Comparison of ENCODE assay signal across 19 cellular contexts in the genomic region with DNA sequence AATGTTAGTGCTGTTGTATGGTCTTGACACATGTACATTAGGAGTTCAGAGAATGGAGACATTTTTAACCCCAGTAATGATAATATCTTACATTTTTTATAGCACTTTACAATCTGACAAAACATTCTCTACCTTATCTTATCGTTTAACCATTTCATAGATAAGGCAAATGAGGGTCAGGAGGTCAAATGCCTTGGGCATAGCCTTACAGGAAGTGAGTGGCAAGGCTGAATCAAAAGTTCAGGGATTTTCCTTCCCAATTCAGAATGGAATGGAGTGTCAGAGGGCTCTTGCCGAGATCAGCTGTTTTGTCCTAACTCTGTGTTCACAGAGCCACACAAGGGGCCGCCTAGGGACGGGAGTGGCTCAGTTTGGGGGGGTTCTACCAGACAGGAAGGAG.
"Had no signal": no experiment of that assay in that cellular context is flagged by ENCODE, and none has a peak within 500 bp of the region (broad histone marks: within the 10 kb centered on the region; RNA-seq: fewer than 3 reads in every experiment).

No MANE protein-coding gene starts in this region.

- H3K4me3 Mint-ChIP-seq: activated naive CD8-positive, alpha-beta T cell; natural killer cell treated with Interleukin-12 subunit alpha and Interleukin-12 subunit beta and Interleukin-15 and Interleukin-18, amount 100 ng/mL, for 72 hours had no signal

- H3K27me3 ChIP-seq: dorsolateral prefrontal cortex, sigmoid colon, thyroid gland had no signal

- DNase-seq: activated CD4-positive, alpha-beta T cell treated with anti-CD3 and anti-CD28 coated beads, Interleukin-2, amount 50 U/mL, for 48 hours; activated gamma-delta T cell; amniotic stem cell; caudate nucleus; dorsolateral prefrontal cortex; foreskin keratinocyte; hippocampal formation; left cardiac atrium; lower lobe of right lung; occipital lobe; posterior cingulate gyrus; sigmoid colon; stimulated activated CD4-positive, alpha-beta T cell treated with anti-CD3 and anti-CD28 coated beads, Interleukin-1b, Interleukin-23, amount 100 ng/mL, for 48 hours; stimulated activated CD8-positive, alpha-beta memory T cell treated with anti-CD3 and anti-CD28 coated beads, Interleukin-4, amount 100 ng/mL, for 48 hours; stimulated activated naive CD4-positive, alpha-beta T cell; thyroid gland had no signal

- H3K36me3 ChIP-seq: lower lobe of right lung, sigmoid colon, thyroid gland had no signal

- H3K27ac Mint-ChIP-seq: activated naive CD8-positive, alpha-beta T cell; natural killer cell treated with Interleukin-12 subunit alpha and Interleukin-12 subunit beta and Interleukin-15 and Interleukin-18, amount 100 ng/mL, for 72 hours had no signal

- H3K4me3 ChIP-seq: dorsolateral prefrontal cortex, lower lobe of right lung, sigmoid colon, thyroid gland had no signal

- ATAC-seq: foreskin keratinocyte; left cardiac atrium; lower lobe of right lung; natural killer cell treated with Interleukin-12 subunit alpha and Interleukin-12 subunit beta and Interleukin-15 and Interleukin-18, amount 100 ng/mL, for 72 hours had no signal

- H3K9me3 ChIP-seq: lower lobe of right lung, sigmoid colon, thyroid gland had no signal

- H3K4me1 ChIP-seq: foreskin keratinocyte, lower lobe of right lung, sigmoid colon, thyroid gland had no signal

- H3K27ac ChIP-seq: dorsolateral prefrontal cortex, epithelial cell of prostate, foreskin keratinocyte, lower lobe of right lung, sigmoid colon, thyroid gland had no signal
